In genomic region chr3:50885491-50885890, GRCh38 we compare ENCODE assay signal across 15 cellular contexts.
DNase-seq lines count a peak whose midpoint lies in the region; TF ChIP-seq lines count a peak whose summit lies in the region.
"Had no signal": no experiment of that assay in that cellular context is flagged by ENCODE, and none has a peak within 500 bp of the region (broad histone marks: within the 10 kb centered on the region; RNA-seq: fewer than 3 reads in every experiment).

No MANE protein-coding gene starts in this region.

- H3K9me3 ChIP-seq in vagina: no peaks in the 10 kb centered on the region
- H3K9me3 ChIP-seq: gastrocnemius medialis had no signal

- peaks cover 3% of the 10 kb centered on the region for H3K27me3 Mint-ChIP-seq in nephron (ENCODE audit: low read depth)

- peak; percentile 19 for DNase-seq in Daoy (ENCODE audit: low read depth)
- DNase-seq in astrocyte of the spinal cord (ENCODE audit: low read depth, low spot score): no peak
- no peak for DNase-seq in activated gamma-delta T cell (lab: John Stamatoyannopoulos, UW)
- no peak for DNase-seq in stimulated activated CD4-positive, alpha-beta T cell treated with anti-CD3 and anti-CD28 coated beads, Interleukin-12 subunit alpha, Interleukin-12 subunit beta, amount 100 ng/mL, for 4 hours
- DNase-seq in vagina (ENCODE audit: extremely low spot score in 2 of 2): no peak
- DNase-seq: activated naive CD8-positive, alpha-beta T cell treated with anti-CD3 and anti-CD28 coated beads, Interleukin-2, amount 10 ng/mL, durations not matched to agents 7 days and 5 days; dermis blood vessel endothelial cell; DMS153; gastrocnemius medialis; NCI-H774; posterior cingulate gyrus; stimulated activated CD4-positive, alpha-beta T cell treated with anti-CD3 and anti-CD28 coated beads, Interleukin-4, amount 100 ng/mL, for 4 hours; stimulated activated naive CD8-positive, alpha-beta T cell treated with anti-CD3 and anti-CD28 coated beads, Interleukin-15, amount 100 ng/mL, for 72 hours had no signal

- no peak for TF ChIP-seq EP300 in Ishikawa (IDR thresholded peaks at IDR 0.05; ENCODE audit: borderline replicate concordance)

- H3K27ac ChIP-seq in vagina: no peak overlapping the region
- H3K27ac ChIP-seq: gastrocnemius medialis had no signal

- no peaks in the 10 kb centered on the region for H3K9me3 Mint-ChIP-seq in nephron
- H3K9me3 Mint-ChIP-seq: stimulated activated naive CD8-positive, alpha-beta T cell treated with anti-CD3 and anti-CD28 coated beads, Interleukin-15, amount 100 ng/mL, for 72 hours had no signal

- H3K4me1 ChIP-seq in vagina: no peaks in the 10 kb centered on the region
- H3K4me1 ChIP-seq: gastrocnemius medialis had no signal

- H3K4me3 ChIP-seq in astrocyte of the spinal cord (ENCODE audit: low read depth, low read length): no peak overlapping the region
- H3K4me3 ChIP-seq in vagina: no peak overlapping the region
- H3K4me3 ChIP-seq: gastrocnemius medialis had no signal

- no peaks in the 10 kb centered on the region for H3K36me3 Mint-ChIP-seq in nephron (ENCODE audit: low read depth)
- H3K36me3 Mint-ChIP-seq: activated naive CD8-positive, alpha-beta T cell treated with anti-CD3 and anti-CD28 coated beads, Interleukin-2, amount 10 ng/mL, durations not matched to agents 7 days and 5 days had no signal

- H3K4me1 Mint-ChIP-seq in nephron: no peaks in the 10 kb centered on the region
- H3K4me1 Mint-ChIP-seq: activated naive CD8-positive, alpha-beta T cell treated with anti-CD3 and anti-CD28 coated beads, Interleukin-2, amount 10 ng/mL, durations not matched to agents 7 days and 5 days; stimulated activated naive CD8-positive, alpha-beta T cell treated with anti-CD3 and anti-CD28 coated beads, Interleukin-15, amount 100 ng/mL, for 72 hours had no signal

- H3K27ac Mint-ChIP-seq in nephron: no peak overlapping the region
- H3K27ac Mint-ChIP-seq: activated naive CD8-positive, alpha-beta T cell treated with anti-CD3 and anti-CD28 coated beads, Interleukin-2, amount 10 ng/mL, durations not matched to agents 7 days and 5 days; stimulated activated naive CD8-positive, alpha-beta T cell treated with anti-CD3 and anti-CD28 coated beads, Interleukin-15, amount 100 ng/mL, for 72 hours had no signal

- TF ChIP-seq RAD21 in Ishikawa (IDR thresholded peaks at IDR 0.05; ENCODE audit: low read depth): peak; percentile 58

- in situ Hi-C loops in astrocyte of the spinal cord (cut with HindIII; ENCODE audit: low sequenced_read_pairs): no loop called here

- no peak overlapping the region for H3K4me3 Mint-ChIP-seq in nephron
- H3K4me3 Mint-ChIP-seq: activated naive CD8-positive, alpha-beta T cell treated with anti-CD3 and anti-CD28 coated beads, Interleukin-2, amount 10 ng/mL, durations not matched to agents 7 days and 5 days; stimulated activated naive CD8-positive, alpha-beta T cell treated with anti-CD3 and anti-CD28 coated beads, Interleukin-15, amount 100 ng/mL, for 72 hours had no signal

- no peak for TF ChIP-seq POLR2A in vagina (IDR thresholded peaks at IDR 0.05)

- TF ChIP-seq CTCF in astrocyte of the spinal cord (IDR thresholded peaks at IDR 0.05; ENCODE audit: low read depth, low read length) (peak; percentile 11), nephron (IDR thresholded peaks at IDR 0.05; ENCODE audit: unreplicated experiment in 3 of 3) (peak; percentile 14 to 28 (median 25)), vagina (IDR thresholded peaks at IDR 0.05) (no peak)

- no peaks in the 10 kb centered on the region for H3K27me3 ChIP-seq in vagina
- H3K27me3 ChIP-seq: gastrocnemius medialis had no signal

- intact Hi-C loops in vagina (cut with DNase I): no loop called here

- no peaks in the 10 kb centered on the region for H3K36me3 ChIP-seq in vagina
- H3K36me3 ChIP-seq: gastrocnemius medialis had no signal

TF ChIP-seq in Ishikawa, 13 proteins besides CTCF, POLR2A, EP300 and RAD21:
- TF ChIP-seq CREB1 (IDR thresholded peaks at IDR 0.05; ENCODE audit: low read depth): no peak
- TF ChIP-seq MAX (IDR thresholded peaks at IDR 0.05): no peak
- no peak for TF ChIP-seq FOXM1 (IDR thresholded peaks at IDR 0.05; ENCODE audit: borderline replicate concordance, low read depth)
- TF ChIP-seq TCF12 (IDR thresholded peaks at IDR 0.05; ENCODE audit: low read depth): no peak
- TF ChIP-seq NFIC (IDR thresholded peaks at IDR 0.05): no peak
- no peak for TF ChIP-seq TAF1 (IDR thresholded peaks at IDR 0.05; ENCODE audit: low read depth)
- TF ChIP-seq TEAD4 (IDR thresholded peaks at IDR 0.05): no peak
- TF ChIP-seq EGR1 (IDR thresholded peaks at IDR 0.05): no peak
- TF ChIP-seq REST (IDR thresholded peaks at IDR 0.05; ENCODE audit: low read depth): no peak
- no peak for TF ChIP-seq CEBPB (IDR thresholded peaks at IDR 0.05)
- no peak for TF ChIP-seq USF1 (IDR thresholded peaks at IDR 0.05)
- TF ChIP-seq ZBTB7A (IDR thresholded peaks at IDR 0.05; ENCODE audit: low read depth): no peak

Comparison
In these comparisons a context has a peak if more than half of its experiments do, and no peak if none do; other contexts are left out.
1. CTCF ChIP-seq: peak in astrocyte of the spinal cord (single experiment) and nephron (3 of 3); none in vagina (0 of 3).